15 cellular contexts compared by ENCODE assay signal in genomic region chr21:17441370-17441769, GRCh38.
DNase-seq lines count a peak whose midpoint lies in the region; ATAC-seq and TF ChIP-seq lines count a peak whose summit lies in the region.
"Had no signal": no experiment of that assay in that cellular context is flagged by ENCODE, and none has a peak within 500 bp of the region (broad histone marks: within the 10 kb centered on the region; RNA-seq: fewer than 3 reads in every experiment).

No MANE protein-coding gene starts in this region.

- H3K4me1 ChIP-seq in heart right ventricle = peaks cover 0 to 9% (median 0%) of the 10 kb centered on the region in 9 donors

- TF ChIP-seq CTCF in WTC11 (IDR thresholded peaks at IDR 0.05) (no peak), WERI-Rb-1 (IDR thresholded peaks at IDR 0.05; ENCODE audit: low read depth, low read length) (no peak), GM13977 (IDR thresholded peaks at IDR 0.05; ENCODE audit: extremely low read depth, insufficient read depth, missing control alignments) (no peak), heart right ventricle (IDR thresholded peaks at IDR 0.05) (no peak)

- no peak for ATAC-seq in WTC11
- no peak for ATAC-seq in heart right ventricle
- ATAC-seq: activated CD4-positive, alpha-beta T cell treated with anti-CD3 and anti-CD28 coated beads for 36 hours; left ventricle myocardium superior had no signal

- peak; percentile 16 for DNase-seq in MG63
- DNase-seq in WTC11 (ENCODE audit: low spot score) = no peak
- DNase-seq in globus pallidus (ENCODE audit: low spot score) = peak; percentile 72
- peak; percentile 79 for DNase-seq in superior temporal gyrus (ENCODE audit: extremely low spot score)
- no peak for DNase-seq in WERI-Rb-1
- no peak for DNase-seq in activated CD4-positive, alpha-beta T cell treated with anti-CD3 and anti-CD28 coated beads, Interleukin-2, amount 10 ng/mL, durations not matched to agents 7 days and 5 days
- DNase-seq in GM13977 (ENCODE audit: low spot score) = no peak
- DNase-seq in heart right ventricle = no peak
- DNase-seq: activated CD4-positive, alpha-beta T cell treated with anti-CD3 and anti-CD28 coated beads for 36 hours; GOT3; left ventricle myocardium superior; NCI-H1694 treated with DMSO at 0.1 percent for 48 hours; SIG-M5; stimulated activated CD8-positive, alpha-beta memory T cell treated with anti-CD3 and anti-CD28 coated beads, Interleukin-4, amount 100 ng/mL, for 48 hours had no signal

- H3K27ac ChIP-seq in WERI-Rb-1 (no peak overlapping the region), heart right ventricle (no peak overlapping the region)

- no peaks in the 10 kb centered on the region for H3K36me3 ChIP-seq in MG63
- H3K36me3 ChIP-seq in WERI-Rb-1 = no peaks in the 10 kb centered on the region
- H3K36me3 ChIP-seq in heart right ventricle = no peaks in the 10 kb centered on the region

- H3K27ac Mint-ChIP-seq in WTC11 = no peak overlapping the region
- H3K27ac Mint-ChIP-seq in activated CD4-positive, alpha-beta T cell treated with anti-CD3 and anti-CD28 coated beads, Interleukin-2, amount 10 ng/mL, durations not matched to agents 7 days and 5 days = no peak overlapping the region
- H3K27ac Mint-ChIP-seq: activated CD4-positive, alpha-beta T cell treated with anti-CD3 and anti-CD28 coated beads for 36 hours; activated naive CD8-positive, alpha-beta T cell had no signal

- H3K4me1 Mint-ChIP-seq in WTC11 = peaks cover 42% of the 10 kb centered on the region
- H3K4me1 Mint-ChIP-seq in activated CD4-positive, alpha-beta T cell treated with anti-CD3 and anti-CD28 coated beads, Interleukin-2, amount 10 ng/mL, durations not matched to agents 7 days and 5 days = no peaks in the 10 kb centered on the region
- H3K4me1 Mint-ChIP-seq: activated CD4-positive, alpha-beta T cell treated with anti-CD3 and anti-CD28 coated beads for 36 hours had no signal

- H3K4me3 ChIP-seq in MG63 (no peak overlapping the region), WERI-Rb-1 (ENCODE audit: low read depth, low read length) (no peak overlapping the region), heart right ventricle (no peak overlapping the region)

- POLR2A ChIA-PET in WTC11 (lab: Charles Lee) = no interaction called here
- POLR2A ChIA-PET in activated CD4-positive, alpha-beta T cell treated with anti-CD3 and anti-CD28 coated beads, Interleukin-2, amount 10 ng/mL, durations not matched to agents 7 days and 5 days (lab: Charles Lee) = interaction anchor here (0.6 kb wide), 1 partner anchor 139 kb away, joined by 3 read pairs; no protein-coding TSS in a partner anchor

- H3K27me3 ChIP-seq in MG63 (no peaks in the 10 kb centered on the region), WERI-Rb-1 (ENCODE audit: insufficient read depth, low read depth, severe bottlenecking) (no peaks in the 10 kb centered on the region), heart right ventricle (peaks cover 0 to 4% (median 0%) of the 10 kb centered on the region in 7 donors)

- no peaks in the 10 kb centered on the region for H3K9me3 Mint-ChIP-seq in WTC11
- no peaks in the 10 kb centered on the region for H3K9me3 Mint-ChIP-seq in activated CD4-positive, alpha-beta T cell treated with anti-CD3 and anti-CD28 coated beads, Interleukin-2, amount 10 ng/mL, durations not matched to agents 7 days and 5 days

- CTCF ChIA-PET in WTC11 (lab: Charles Lee) = interaction anchor here (1.0 kb wide), 1 partner anchor 113 kb away, joined by 4 read pairs; no protein-coding TSS in a partner anchor
- CTCF ChIA-PET in activated CD4-positive, alpha-beta T cell treated with anti-CD3 and anti-CD28 coated beads, Interleukin-2, amount 10 ng/mL, durations not matched to agents 7 days and 5 days (lab: Charles Lee) = interaction anchor here (0.6 to 1.0 kb wide), 3 partner anchors 89 to 145 kb away, joined by 3 to 4 read pairs (median 3); no protein-coding TSS in a partner anchor

- intact Hi-C loops in heart right ventricle (cut with DNase I) = no loop called here

- H3K9me3 ChIP-seq in MG63 (no peaks in the 10 kb centered on the region), WERI-Rb-1 (ENCODE audit: severe bottlenecking) (no peaks in the 10 kb centered on the region), heart right ventricle (no peaks in the 10 kb centered on the region)

- no peaks in the 10 kb centered on the region for H3K36me3 Mint-ChIP-seq in WTC11
- no peaks in the 10 kb centered on the region for H3K36me3 Mint-ChIP-seq in activated CD4-positive, alpha-beta T cell treated with anti-CD3 and anti-CD28 coated beads, Interleukin-2, amount 10 ng/mL, durations not matched to agents 7 days and 5 days (ENCODE audit: low read depth)
- H3K36me3 Mint-ChIP-seq: activated naive CD8-positive, alpha-beta T cell had no signal

- whole genome bisulfite sequencing in heart right ventricle, 2 donors = 92 to 93% methylated on average over 1 of the region's 1 CpG

- H3K27me3 Mint-ChIP-seq in WTC11 (ENCODE audit: low read depth) = peaks cover 12% of the 10 kb centered on the region
- H3K27me3 Mint-ChIP-seq in activated CD4-positive, alpha-beta T cell treated with anti-CD3 and anti-CD28 coated beads, Interleukin-2, amount 10 ng/mL, durations not matched to agents 7 days and 5 days = peaks cover 11% of the 10 kb centered on the region

- in situ Hi-C loops in GM13977 (cut with MboI; ENCODE audit: low pct_unique_long_range_greater_than_20kb, low sequenced_read_pairs, unreplicated experiment) = no loop called here

- H3K4me3 Mint-ChIP-seq in WTC11 = no peak overlapping the region
- H3K4me3 Mint-ChIP-seq in activated CD4-positive, alpha-beta T cell treated with anti-CD3 and anti-CD28 coated beads, Interleukin-2, amount 10 ng/mL, durations not matched to agents 7 days and 5 days = no peak overlapping the region
- H3K4me3 Mint-ChIP-seq: activated CD4-positive, alpha-beta T cell treated with anti-CD3 and anti-CD28 coated beads for 36 hours; activated naive CD8-positive, alpha-beta T cell had no signal

TF ChIP-seq in WTC11, 78 proteins besides CTCF, POLR2A, EP300 and RAD21:
- TF ChIP-seq, protein P1, sequence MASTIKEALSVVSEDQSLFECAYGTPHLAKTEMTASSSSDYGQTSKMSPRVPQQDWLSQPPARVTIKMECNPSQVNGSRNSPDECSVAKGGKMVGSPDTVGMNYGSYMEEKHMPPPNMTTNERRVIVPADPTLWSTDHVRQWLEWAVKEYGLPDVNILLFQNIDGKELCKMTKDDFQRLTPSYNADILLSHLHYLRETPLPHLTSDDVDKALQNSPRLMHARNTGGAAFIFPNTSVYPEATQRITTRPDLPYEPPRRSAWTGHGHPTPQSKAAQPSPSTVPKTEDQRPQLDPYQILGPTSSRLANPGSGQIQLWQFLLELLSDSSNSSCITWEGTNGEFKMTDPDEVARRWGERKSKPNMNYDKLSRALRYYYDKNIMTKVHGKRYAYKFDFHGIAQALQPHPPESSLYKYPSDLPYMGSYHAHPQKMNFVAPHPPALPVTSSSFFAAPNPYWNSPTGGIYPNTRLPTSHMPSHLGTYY (CRISPR knock-in tag; IDR thresholded peaks at IDR 0.05) = no peak
- TF ChIP-seq GABPB1 (CRISPR knock-in tag; IDR thresholded peaks at IDR 0.05) = peak; percentile 67
- TF ChIP-seq, protein P2, sequence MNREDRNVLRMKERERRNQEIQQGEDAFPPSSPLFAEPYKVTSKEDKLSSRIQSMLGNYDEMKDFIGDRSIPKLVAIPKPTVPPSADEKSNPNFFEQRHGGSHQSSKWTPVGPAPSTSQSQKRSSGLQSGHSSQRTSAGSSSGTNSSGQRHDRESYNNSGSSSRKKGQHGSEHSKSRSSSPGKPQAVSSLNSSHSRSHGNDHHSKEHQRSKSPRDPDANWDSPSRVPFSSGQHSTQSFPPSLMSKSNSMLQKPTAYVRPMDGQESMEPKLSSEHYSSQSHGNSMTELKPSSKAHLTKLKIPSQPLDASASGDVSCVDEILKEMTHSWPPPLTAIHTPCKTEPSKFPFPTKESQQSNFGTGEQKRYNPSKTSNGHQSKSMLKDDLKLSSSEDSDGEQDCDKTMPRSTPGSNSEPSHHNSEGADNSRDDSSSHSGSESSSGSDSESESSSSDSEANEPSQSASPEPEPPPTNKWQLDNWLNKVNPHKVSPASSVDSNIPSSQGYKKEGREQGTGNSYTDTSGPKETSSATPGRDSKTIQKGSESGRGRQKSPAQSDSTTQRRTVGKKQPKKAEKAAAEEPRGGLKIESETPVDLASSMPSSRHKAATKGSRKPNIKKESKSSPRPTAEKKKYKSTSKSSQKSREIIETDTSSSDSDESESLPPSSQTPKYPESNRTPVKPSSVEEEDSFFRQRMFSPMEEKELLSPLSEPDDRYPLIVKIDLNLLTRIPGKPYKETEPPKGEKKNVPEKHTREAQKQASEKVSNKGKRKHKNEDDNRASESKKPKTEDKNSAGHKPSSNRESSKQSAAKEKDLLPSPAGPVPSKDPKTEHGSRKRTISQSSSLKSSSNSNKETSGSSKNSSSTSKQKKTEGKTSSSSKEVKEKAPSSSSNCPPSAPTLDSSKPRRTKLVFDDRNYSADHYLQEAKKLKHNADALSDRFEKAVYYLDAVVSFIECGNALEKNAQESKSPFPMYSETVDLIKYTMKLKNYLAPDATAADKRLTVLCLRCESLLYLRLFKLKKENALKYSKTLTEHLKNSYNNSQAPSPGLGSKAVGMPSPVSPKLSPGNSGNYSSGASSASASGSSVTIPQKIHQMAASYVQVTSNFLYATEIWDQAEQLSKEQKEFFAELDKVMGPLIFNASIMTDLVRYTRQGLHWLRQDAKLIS (CRISPR knock-in tag; IDR thresholded peaks at IDR 0.05; ENCODE audit: borderline replicate concordance) = no peak

Comparison
In these comparisons a context has a peak if more than half of its experiments do, and no peak if none do; other contexts are left out.
1. DNase-seq: peak in MG63 (single experiment), globus pallidus (single experiment) and superior temporal gyrus (single experiment); none in WTC11 (single experiment), WERI-Rb-1 (single experiment), activated CD4-positive, alpha-beta T cell treated with anti-CD3 and anti-CD28 coated beads, Interleukin-2, amount 10 ng/mL, durations not matched to agents 7 days and 5 days (single experiment), GM13977 (single experiment) and heart right ventricle (0 of 2).